In genomic region chr1:201399352-201400126, GRCh38 we compare ENCODE assay signal across 8 cellular contexts. TPM values are rescaled to one million over a fixed set of nuclear protein-coding genes. Genes with fewer than 3 reads are reported as not detected.
DNase-seq lines count a peak whose midpoint lies in the region; ATAC-seq and TF ChIP-seq lines count a peak whose summit lies in the region.

No MANE protein-coding gene starts in this region.

- H3K27me3 ChIP-seq in HUES64 (ENCODE audit: insufficient read depth, low read length), result peaks cover 45% of the 10 kb centered on the region
- peaks cover 4 to 59% (median 28%) of the 10 kb centered on the region in 7 donors for H3K27me3 ChIP-seq in spleen (replicated peaks in 1 of 7)

- H3K4me3 ChIP-seq in HUES64 (ENCODE audit: low read length) (peak overlapping the region; percentile 64), iPS-18c (ENCODE audit: insufficient read depth, low read depth, low read length) (peak overlapping the region; percentile 65), spleen (peak overlapping the region in 3 of 8 donors; percentile 4 to 51 (median 6))

- TF ChIP-seq CTCF in VCaP (conservative IDR thresholded peaks at IDR 0.05) (no peak), spleen (IDR thresholded peaks at IDR 0.05 in 8 of 11, conservative IDR thresholded peaks at IDR 0.05 in 3 of 11) (no peak)

- peak overlapping the region; percentile 79 for H3K9ac ChIP-seq in HUES64 (ENCODE audit: low read depth, low read length)

- DNase-seq in sciatic nerve (ENCODE audit: low spot score) (peak; percentile 74), spleen (no peak)

- ATAC-seq in sciatic nerve (peak; percentile 51), GM19395 (IDR thresholded peaks at IDR 0.05; ENCODE audit: unreplicated experiment) (no peak), HG02759 (IDR thresholded peaks at IDR 0.05; ENCODE audit: unreplicated experiment) (no peak), HG03520 (IDR thresholded peaks at IDR 0.05; ENCODE audit: unreplicated experiment) (no peak)

- intact Hi-C loops in sciatic nerve (cut with DNase I), result loop anchor here (10.0 kb wide), 1 partner anchor 145 kb away; no protein-coding TSS in a partner anchor
- intact Hi-C loops in spleen (cut with DNase I; ENCODE audit: low total_unique reads), result no loop called here

- H3K9me3 ChIP-seq in HUES64 (ENCODE audit: insufficient read depth, low read depth, low read length), result no peaks in the 10 kb centered on the region
- no peaks in the 10 kb centered on the region for H3K9me3 ChIP-seq in iPS-18c (ENCODE audit: control insufficient read depth, insufficient read depth, low read length)
- H3K9me3 ChIP-seq in spleen, result no peaks in the 10 kb centered on the region

- H3K4me1 ChIP-seq in HUES64 (ENCODE audit: insufficient read depth, low read length), result peaks cover 8% of the 10 kb centered on the region; the same call in 1 of the 2 replicates
- peaks cover 0 to 16% (median 10%) of the 10 kb centered on the region in 6 donors for H3K4me1 ChIP-seq in spleen

- H3K27ac ChIP-seq in HUES64 (ENCODE audit: low read depth, low read length) (no peak overlapping the region), VCaP (peak overlapping the region; percentile 92), spleen (no peak overlapping the region)

- H3K36me3 ChIP-seq in HUES64 (ENCODE audit: insufficient read depth, low read length) (no peaks in the 10 kb centered on the region), spleen (no peaks in the 10 kb centered on the region)

- 3% methylated on average over 62 of the region's 62 CpGs for WGBS in HUES64
- 8 to 18% (median 10%) methylated on average over 16 to 62 of the region's 62 CpGs for WGBS in spleen, 5 donors

- TF ChIP-seq POLR2A in spleen (IDR thresholded peaks at IDR 0.05), result no peak

RNA-seq across cellular contexts. Expression of gene LAD1, which starts 0.4 kb away (rescaled TPM):
- polyA plus RNA-seq in HUES64 (2013, experiment 1 of 2), result 8.5 TPM
- 7.9 TPM for polyA plus RNA-seq in HUES64 (2013, experiment 2 of 2)
- total RNA-seq in sciatic nerve (0.76 TPM), spleen (1 to 10 TPM in 2 of 7 donors, under 1 TPM in 2, not detected in 3; 0.64 to 2.0 (median 1.3) TPM)
- 1 to 10 TPM in 2 of 3 donors, under 1 TPM in 1; 0.96 to 4.0 (median 2.4) TPM for polyA plus RNA-seq in spleen

RNA-seq across cellular contexts. Expression of gene TNNI1, which starts 22.0 kb away (rescaled TPM):
- 0.30 TPM for polyA plus RNA-seq in HUES64 (2013, experiment 1 of 2)
- 1.3 TPM for polyA plus RNA-seq in HUES64 (2013, experiment 2 of 2)
- total RNA-seq in sciatic nerve, result 0.22 TPM
- not detected for total RNA-seq in spleen
- polyA plus RNA-seq in spleen, result 1 to 10 TPM in 1 of 3 donors, under 1 TPM in 2; 0.26 to 1.2 (median 0.26) TPM

RNA-seq across cellular contexts. Expression of gene TNNT2, which starts 22.1 kb away (rescaled TPM):
- 3.1 TPM for polyA plus RNA-seq in HUES64 (2013, experiment 1 of 2)
- polyA plus RNA-seq in HUES64 (2013, experiment 2 of 2), result 3.8 TPM
- 63.7 TPM for total RNA-seq in sciatic nerve
- under 1 TPM in 2 of 7 donors, not detected in 5; 0.41 to 0.55 TPM for total RNA-seq in spleen
- 1 to 10 TPM; 1.2 to 3.8 (median 3.8) TPM for polyA plus RNA-seq in spleen

Comparison
In these comparisons a context has a peak if more than half of its experiments do, and no peak if none do; other contexts are left out.
1. RNA of gene TNNT2, which starts 22.1 kb away (total RNA-seq): 63.7 TPM in sciatic nerve (single experiment); 0.41 to 0.55 TPM in spleen; every median in the first group is over 10 times any median in the second.